ENCODE assay signal across 8 cellular contexts in genomic region chr19:43983544-43983911, GRCh38. TPM values are rescaled to one million over a fixed set of nuclear protein-coding genes. Genes with fewer than 3 reads are reported as not detected.
A peak's percentile ranks its signal among the peaks of the same experiment; 100 is the strongest.
DNase-seq lines count a peak whose midpoint lies in the region; ATAC-seq and TF ChIP-seq lines count a peak whose summit lies in the region.

No MANE protein-coding gene starts in this region.

- intact Hi-C loops in activated CD4-positive, alpha-beta T cell treated with anti-CD3 and anti-CD28 coated beads, Interleukin-2, amount 10 ng/mL, durations not matched to agents 24 days and 14 days (cut with micrococcal nuclease), result loop anchor here (5.0 kb wide), 1 partner anchor 46 kb away; the partner anchor contains the start of gene ZNF45
- intact Hi-C loops in stomach (cut with DNase I; ENCODE audit: low total_unique reads), result no loop called here

- no peak for DNase-seq in activated CD4-positive, alpha-beta T cell treated with anti-CD3 and anti-CD28 coated beads, Interleukin-2, amount 10 ng/mL, durations not matched to agents 24 days and 14 days
- DNase-seq in activated CD4-positive, alpha-beta T cell treated with anti-CD3 and anti-CD28 coated beads, Interleukin-2, amount 50 U/mL, for 1 hour, result no peak
- DNase-seq in Peyer's patch (no peak), foreskin fibroblast (no peak), stomach (no peak)

- no peaks in the 10 kb centered on the region for H3K27me3 ChIP-seq in Peyer's patch
- no peaks in the 10 kb centered on the region for H3K27me3 ChIP-seq in stomach

- peaks cover 8% of the 10 kb centered on the region for H3K4me1 Mint-ChIP-seq in activated CD4-positive, alpha-beta T cell treated with anti-CD3 and anti-CD28 coated beads, Interleukin-2, amount 10 ng/mL, durations not matched to agents 24 days and 14 days

- peak overlapping the region; percentile 77 for H3K4me3 Mint-ChIP-seq in activated CD4-positive, alpha-beta T cell treated with anti-CD3 and anti-CD28 coated beads, Interleukin-2, amount 10 ng/mL, durations not matched to agents 24 days and 14 days

- H3K27me3 Mint-ChIP-seq in activated CD4-positive, alpha-beta T cell treated with anti-CD3 and anti-CD28 coated beads, Interleukin-2, amount 10 ng/mL, durations not matched to agents 24 days and 14 days, result no peaks in the 10 kb centered on the region

- no peak for TF ChIP-seq CTCF in Peyer's patch (IDR thresholded peaks at IDR 0.05)
- no peak for TF ChIP-seq CTCF in foreskin fibroblast (IDR thresholded peaks at IDR 0.05; ENCODE audit: low read depth, low read length)
- no peak for TF ChIP-seq CTCF in stomach (IDR thresholded peaks at IDR 0.05)

- peaks cover 0 to 8% (median 0%) of the 10 kb centered on the region in 4 donors for H3K4me1 ChIP-seq in Peyer's patch
- H3K4me1 ChIP-seq in stomach, result peaks cover 6 to 22% (median 16%) of the 10 kb centered on the region in 4 donors

- 74 to 91% (median 80%) methylated on average over 2 of the region's 2 CpGs for WGBS in stomach, 5 donors

- TF ChIP-seq POLR2A in Peyer's patch (IDR thresholded peaks at IDR 0.05) (no peak), stomach (IDR thresholded peaks at IDR 0.05) (no peak)

- TF ChIP-seq EP300 in stomach (IDR thresholded peaks at IDR 0.05), result no peak

- H3K36me3 Mint-ChIP-seq in activated CD4-positive, alpha-beta T cell treated with anti-CD3 and anti-CD28 coated beads, Interleukin-2, amount 10 ng/mL, durations not matched to agents 24 days and 14 days (ENCODE audit: low read depth), result peaks cover 21% of the 10 kb centered on the region

- H3K9me3 ChIP-seq in Peyer's patch, result peaks cover 0 to 10% (median 0%) of the 10 kb centered on the region in 4 donors
- peaks cover 5 to 42% (median 31%) of the 10 kb centered on the region in 4 donors for H3K9me3 ChIP-seq in stomach

- H3K9me3 Mint-ChIP-seq in activated CD4-positive, alpha-beta T cell treated with anti-CD3 and anti-CD28 coated beads, Interleukin-2, amount 10 ng/mL, durations not matched to agents 24 days and 14 days, result peaks cover 17% of the 10 kb centered on the region

- H3K27ac Mint-ChIP-seq in activated CD4-positive, alpha-beta T cell treated with anti-CD3 and anti-CD28 coated beads, Interleukin-2, amount 10 ng/mL, durations not matched to agents 24 days and 14 days, result no peak overlapping the region

- H3K4me3 ChIP-seq in Peyer's patch (peak overlapping the region; percentile 60 to 89 (median 81)), foreskin fibroblast (ENCODE audit: low read depth in 1 of 2, low read length in 2 of 2) (peak overlapping the region; percentile 80 to 94), stomach (peak overlapping the region; percentile 67 to 92 (median 76))

- no peak for ATAC-seq in GM18867 (IDR thresholded peaks at IDR 0.05; ENCODE audit: unreplicated experiment)
- no peak for ATAC-seq in GM21723 (IDR thresholded peaks at IDR 0.05; ENCODE audit: unreplicated experiment)
- ATAC-seq in HG03460 (IDR thresholded peaks at IDR 0.05; ENCODE audit: unreplicated experiment), result no peak

- H3K27ac ChIP-seq in Peyer's patch, result peak overlapping the region in 3 of 4 donors; percentile 65 to 75 (median 71)
- H3K27ac ChIP-seq in stomach, result peak overlapping the region in 4 of 5 donors; percentile 70 to 87 (median 80)

- H3K36me3 ChIP-seq in Peyer's patch (peaks cover 0 to 5% (median 0%) of the 10 kb centered on the region in 3 donors), stomach (peaks cover under 1 to 8% (median 5%) of the 10 kb centered on the region in 4 donors)

RNA-seq across cellular contexts. Expression of gene ZNF155, which starts 0.5 kb away (rescaled TPM):
- 4.6 and 6.6 TPM in 2 replicates for total RNA-seq in activated CD4-positive, alpha-beta T cell treated with anti-CD3 and anti-CD28 coated beads, Interleukin-2, amount 10 ng/mL, durations not matched to agents 24 days and 14 days
- total RNA-seq in Peyer's patch, result 10 to 100 TPM in 1 of 4 donors, 1 to 10 TPM in 3; 2.5 to 10.9 (median 6.2) TPM
- 1 to 10 TPM in 4 of 5 donors, not detected in 1; 4.2 to 9.4 (median 5.1) TPM for total RNA-seq in stomach
- 1 to 10 TPM; 3.7 to 4.7 (median 3.8) TPM for polyA plus RNA-seq in stomach

RNA-seq across cellular contexts. Expression of gene ZNF230, which starts 19.2 kb away (rescaled TPM):
- total RNA-seq in activated CD4-positive, alpha-beta T cell treated with anti-CD3 and anti-CD28 coated beads, Interleukin-2, amount 10 ng/mL, durations not matched to agents 24 days and 14 days, result 2.4 and 4.5 TPM in 2 replicates
- total RNA-seq in Peyer's patch (10 to 100 TPM in 1 of 4 donors, 1 to 10 TPM in 3; 3.3 to 11.2 (median 4.0) TPM), stomach (10 to 100 TPM in 1 of 5 donors, 1 to 10 TPM in 3, not detected in 1; 1.3 to 16.1 (median 6.3) TPM)
- polyA plus RNA-seq in stomach, result 1 to 10 TPM; 1.1 to 2.1 (median 1.1) TPM

RNA-seq across cellular contexts. Expression of gene ZNF221, which starts 32.5 kb away (rescaled TPM):
- total RNA-seq in activated CD4-positive, alpha-beta T cell treated with anti-CD3 and anti-CD28 coated beads, Interleukin-2, amount 10 ng/mL, durations not matched to agents 24 days and 14 days, result 0.58 and 0.64 TPM in 2 replicates
- total RNA-seq in Peyer's patch (1 to 10 TPM; 3.2 to 5.9 (median 5.0) TPM), stomach (10 to 100 TPM in 1 of 5 donors, 1 to 10 TPM in 3, not detected in 1; 1.4 to 12.1 (median 7.0) TPM)
- polyA plus RNA-seq in stomach, result under 1 TPM; 0.31 to 0.76 (median 0.40) TPM

RNA-seq across cellular contexts. Expression of gene ZNF222, which starts 41.7 kb away (rescaled TPM):
- total RNA-seq in activated CD4-positive, alpha-beta T cell treated with anti-CD3 and anti-CD28 coated beads, Interleukin-2, amount 10 ng/mL, durations not matched to agents 24 days and 14 days, result 1.1 and 1.8 TPM in 2 replicates
- 10 to 100 TPM in 1 of 4 donors, 1 to 10 TPM in 2, not detected in 1; 3.0 to 10.7 (median 3.5) TPM for total RNA-seq in Peyer's patch
- 1 to 10 TPM in 2 of 5 donors, not detected in 3; 2.2 to 6.1 TPM for total RNA-seq in stomach
- polyA plus RNA-seq in stomach, result 1 to 10 TPM; 1.1 to 2.8 (median 1.7) TPM

RNA-seq across cellular contexts. Expression of gene ZNF45, which starts 48.4 kb away (rescaled TPM):
- 9.4 and 10.3 TPM in 2 replicates for total RNA-seq in activated CD4-positive, alpha-beta T cell treated with anti-CD3 and anti-CD28 coated beads, Interleukin-2, amount 10 ng/mL, durations not matched to agents 24 days and 14 days
- total RNA-seq in Peyer's patch (10 to 100 TPM in 3 of 4 donors, 1 to 10 TPM in 1; 6.9 to 18.2 (median 14.9) TPM), stomach (10 to 100 TPM in 1 of 5 donors, 1 to 10 TPM in 3, under 1 TPM in 1; 0.89 to 17.1 (median 8.1) TPM)
- 1 to 10 TPM; 3.3 to 4.9 (median 3.7) TPM for polyA plus RNA-seq in stomach
